In the genomic region with DNA sequence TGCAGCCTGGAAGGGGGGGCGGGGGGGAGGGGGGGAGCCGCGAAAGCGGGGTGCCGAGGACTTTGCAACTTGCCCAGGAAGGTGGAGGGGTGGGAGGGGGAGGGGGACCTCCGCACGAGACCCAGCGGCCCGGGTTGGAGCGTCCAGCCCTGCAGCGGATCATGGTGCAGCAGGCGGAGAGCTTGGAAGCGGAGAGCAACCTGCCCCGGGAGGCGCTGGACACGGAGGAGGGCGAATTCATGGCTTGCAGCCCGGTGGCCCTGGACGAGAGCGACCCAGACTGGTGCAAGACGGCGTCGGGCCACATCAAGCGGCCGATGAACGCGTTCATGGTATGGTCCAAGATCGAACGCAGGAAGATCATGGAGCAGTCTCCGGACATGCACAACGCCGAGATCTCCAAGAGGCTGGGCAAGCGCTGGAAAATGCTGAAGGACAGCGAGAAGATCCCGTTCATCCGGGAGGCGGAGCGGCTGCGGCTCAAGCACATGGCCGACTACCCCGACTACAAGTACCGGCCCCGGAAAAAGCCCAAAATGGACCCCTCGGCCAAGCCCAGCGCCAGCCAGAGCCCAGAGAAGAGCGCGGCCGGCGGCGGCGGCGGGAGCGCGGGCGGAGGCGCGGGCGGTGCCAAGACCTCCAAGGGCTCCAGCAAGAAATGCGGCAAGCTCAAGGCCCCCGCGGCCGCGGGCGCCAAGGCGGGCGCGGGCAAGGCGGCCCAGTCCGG, we compare ENCODE assay signal across 9 cellular contexts. TPM values are rescaled to one million over a fixed set of nuclear protein-coding genes. Genes with fewer than 3 reads are reported as not detected.
DNase-seq lines count a peak whose midpoint lies in the region; ATAC-seq and TF ChIP-seq lines count a peak whose summit lies in the region.
"Had no signal": no experiment of that assay in that cellular context is flagged by ENCODE, and none has a peak within 500 bp of the region (broad histone marks: within the 10 kb centered on the region; RNA-seq: fewer than 3 reads in every experiment).

No MANE protein-coding gene starts in this region.

- WGBS in mesenchymal stem cell, result under 1% methylated on average over 64 of the region's 69 CpGs
- 7 to 15% methylated on average over 22 to 34 of the region's 69 CpGs for WGBS in esophagus squamous epithelium, 2 donors
- 2% methylated on average over 16 to 54 of the region's 69 CpGs for WGBS in thyroid gland, 2 donors

- peak overlapping the region in 1 of 2 experiments; percentile 24 for H3K4ac ChIP-seq in mesenchymal stem cell (ENCODE audit: low read depth in 1 of 2, low read length in 2 of 2)

- H2BK5ac ChIP-seq in mesenchymal stem cell (ENCODE audit: low read depth, low read length, poor library complexity, severe bottlenecking), result no peak overlapping the region

- peaks cover 4% of the 10 kb centered on the region for H3K79me1 ChIP-seq in mesenchymal stem cell (replicated peaks; ENCODE audit: low read length, poor library complexity, severe bottlenecking)

- peak overlapping the region; percentile 56 for H4K8ac ChIP-seq in mesenchymal stem cell (ENCODE audit: low read length)

- H2BK120ac ChIP-seq in mesenchymal stem cell (ENCODE audit: low read depth, low read length), result no peak overlapping the region

- H2BK15ac ChIP-seq in mesenchymal stem cell (ENCODE audit: low read depth, poor library complexity, severe bottlenecking), result peak overlapping the region; percentile 45

- peak overlapping the region; percentile 72 for H2AFZ ChIP-seq in mesenchymal stem cell (ENCODE audit: low read depth, low read length)

- peak overlapping the region in 1 of 2 experiments; percentile 61 for H2BK12ac ChIP-seq in mesenchymal stem cell (ENCODE audit: low read length in 2 of 2)

- no peak overlapping the region for H4K91ac ChIP-seq in mesenchymal stem cell (ENCODE audit: low read length)

- CTCF ChIA-PET in HEK293 (lab: Yijun Ruan, JAX), result interaction anchor here (1.7 kb wide), 1 partner anchor 617 kb away, joined by 3 read pairs; no protein-coding TSS in a partner anchor

- no peak overlapping the region for H2AK5ac ChIP-seq in mesenchymal stem cell (ENCODE audit: low read length, severe bottlenecking)

- H3K4me3 ChIP-seq in AG10803 (ENCODE audit: low read length), result peak overlapping the region; percentile 64
- H3K4me3 ChIP-seq in HEK293 (ENCODE audit: low read depth, low read length), result peak overlapping the region; percentile 68
- H3K4me3 ChIP-seq in astrocyte of the cerebellum (ENCODE audit: low read depth, low read length), result peak overlapping the region; percentile 69
- peak overlapping the region in 1 of 2 experiments; percentile 71 for H3K4me3 ChIP-seq in mesenchymal stem cell (ENCODE audit: insufficient read depth in 1 of 2, low read depth in 1 of 2, low read length in 2 of 2)
- H3K4me3 ChIP-seq in esophagus squamous epithelium, result peak overlapping the region in 2 of 4 donors; percentile 4 to 48
- no peak overlapping the region for H3K4me3 ChIP-seq in thyroid gland (replicated peaks in 1 of 3)

- intact Hi-C loops in esophagus squamous epithelium (cut with DNase I), result no loop called here
- intact Hi-C loops in thyroid gland (cut with DNase I), result no loop called here

- no peak overlapping the region for H3K9ac ChIP-seq in mesenchymal stem cell (ENCODE audit: low read length)

- ATAC-seq in GM21390 (IDR thresholded peaks at IDR 0.05; ENCODE audit: unreplicated experiment), result no peak

- TF ChIP-seq POLR2A in esophagus squamous epithelium (IDR thresholded peaks at IDR 0.05), result no peak
- TF ChIP-seq POLR2A in thyroid gland (IDR thresholded peaks at IDR 0.05), result no peak

- peak overlapping the region in 1 of 2 experiments; percentile 82 for H3K14ac ChIP-seq in mesenchymal stem cell (ENCODE audit: low read length in 2 of 2)

- H3K4me1 ChIP-seq in HEK293 (ENCODE audit: control insufficient read depth, insufficient read depth, low read length) (no peaks in the 10 kb centered on the region), mesenchymal stem cell (ENCODE audit: control insufficient read depth, insufficient read depth, low read depth, low read length) (peaks cover 16% of the 10 kb centered on the region), esophagus squamous epithelium (peaks cover 21 to 54% (median 23%) of the 10 kb centered on the region in 3 donors), thyroid gland (peaks cover 33 to 44% of the 10 kb centered on the region in 2 donors)

- no peak for TF ChIP-seq CTCF in AG10803 (conservative IDR thresholded peaks at IDR 0.05; ENCODE audit: low read length)
- no peak for TF ChIP-seq CTCF in HEK293 (tag by site-specific recombination; IDR thresholded peaks at IDR 0.05)
- no peak for TF ChIP-seq CTCF in astrocyte of the cerebellum (IDR thresholded peaks at IDR 0.05; ENCODE audit: low read depth, low read length, missing control alignments)
- no peak for TF ChIP-seq CTCF in esophagus squamous epithelium (IDR thresholded peaks at IDR 0.05)
- TF ChIP-seq CTCF in thyroid gland (IDR thresholded peaks at IDR 0.05), result no peak

- H3K27ac ChIP-seq in HEK293 (ENCODE audit: extremely low read depth, low read depth, low read length) (peak overlapping the region; percentile 81), mesenchymal stem cell (ENCODE audit: low read length, poor library complexity, severe bottlenecking) (no peak overlapping the region), esophagus squamous epithelium (no peak overlapping the region), thyroid gland (no peak overlapping the region)

- in situ Hi-C loops in astrocyte of the cerebellum (cut with HindIII; ENCODE audit: low sequenced_read_pairs), result no loop called here

- peak; percentile 13 for DNase-seq in AG10803 (ENCODE audit: low read depth)
- no peak for DNase-seq in astrocyte of the cerebellum (ENCODE audit: low read depth)
- peak; percentile 66 for DNase-seq in mesenchymal stem cell
- DNase-seq in esophagus squamous epithelium (lab: John Stamatoyannopoulos, UW), result no peak
- DNase-seq in HCEC 1CT, result no peak
- no peak for DNase-seq in thyroid gland
- DNase-seq: naive B cell had no signal

- H3K9me3 ChIP-seq in HEK293 (ENCODE audit: control insufficient read depth, insufficient read depth, low read depth, low read length) (no peaks in the 10 kb centered on the region), mesenchymal stem cell (ENCODE audit: control insufficient read depth, low read length) (no peaks in the 10 kb centered on the region), esophagus squamous epithelium (no peaks in the 10 kb centered on the region), thyroid gland (no peaks in the 10 kb centered on the region)

- POLR2A ChIA-PET in HEK293 (lab: Yijun Ruan, JAX), result interaction anchor here (0.6 to 1.7 kb wide), 11 partner anchors 11 to 1405 kb away, joined by 3 to 8 read pairs (median 3); no protein-coding TSS in a partner anchor

- peak overlapping the region; percentile 44 to 98 for H3K23ac ChIP-seq in mesenchymal stem cell (ENCODE audit: low read length in 2 of 2)

- peaks cover 0 to 57% of the 10 kb centered on the region in 2 experiments for H3K27me3 ChIP-seq in mesenchymal stem cell (ENCODE audit: control insufficient read depth in 1 of 2, insufficient read depth in 1 of 2, low read length in 2 of 2)
- peaks cover 13 to 97% (median 36%) of the 10 kb centered on the region in 4 donors for H3K27me3 ChIP-seq in esophagus squamous epithelium
- H3K27me3 ChIP-seq in thyroid gland, result peaks cover 50% of the 10 kb centered on the region

- H3K18ac ChIP-seq in mesenchymal stem cell (ENCODE audit: low read depth in 1 of 2, low read length in 2 of 2), result peak overlapping the region; percentile 71 to 85

- H3K36me3 ChIP-seq in HEK293 (ENCODE audit: control insufficient read depth in 2 of 2, insufficient read depth in 1 of 2, low read length in 2 of 2) (0 out of 3 replicates have a peak, but pooled peaks cover 0 to 4% of the 10 kb centered on the region in 2 experiments), mesenchymal stem cell (ENCODE audit: control insufficient read depth in 1 of 2, insufficient read depth in 2 of 2, low read depth in 1 of 2, low read length in 2 of 2) (no peaks in the 10 kb centered on the region), esophagus squamous epithelium (no peaks in the 10 kb centered on the region), thyroid gland (no peaks in the 10 kb centered on the region)

- H3K4me2 ChIP-seq in mesenchymal stem cell (ENCODE audit: low read length, poor library complexity, severe bottlenecking), result peak overlapping the region; percentile 100

TF ChIP-seq in HEK293, 187 proteins besides CTCF, POLR2A, EP300 and RAD21 (continues in another document):
- TF ChIP-seq ZNF302 (tag by site-specific recombination; IDR thresholded peaks at IDR 0.05; ENCODE audit: low read depth) (no peak), YY1 (tag by site-specific recombination; IDR thresholded peaks at IDR 0.05) (no peak), ZNF140 (tag by site-specific recombination; IDR thresholded peaks at IDR 0.05) (no peak), ZNF175 (tag by site-specific recombination; IDR thresholded peaks at IDR 0.05) (no peak), KLF1 (tag by site-specific recombination; IDR thresholded peaks at IDR 0.05) (no peak), ZNF76 (tag by site-specific recombination; IDR thresholded peaks at IDR 0.05; ENCODE audit: borderline replicate concordance, low read depth) (no peak), ZFP69B (tag by site-specific recombination; IDR thresholded peaks at IDR 0.05) (no peak)
- TF ChIP-seq, protein P1, sequence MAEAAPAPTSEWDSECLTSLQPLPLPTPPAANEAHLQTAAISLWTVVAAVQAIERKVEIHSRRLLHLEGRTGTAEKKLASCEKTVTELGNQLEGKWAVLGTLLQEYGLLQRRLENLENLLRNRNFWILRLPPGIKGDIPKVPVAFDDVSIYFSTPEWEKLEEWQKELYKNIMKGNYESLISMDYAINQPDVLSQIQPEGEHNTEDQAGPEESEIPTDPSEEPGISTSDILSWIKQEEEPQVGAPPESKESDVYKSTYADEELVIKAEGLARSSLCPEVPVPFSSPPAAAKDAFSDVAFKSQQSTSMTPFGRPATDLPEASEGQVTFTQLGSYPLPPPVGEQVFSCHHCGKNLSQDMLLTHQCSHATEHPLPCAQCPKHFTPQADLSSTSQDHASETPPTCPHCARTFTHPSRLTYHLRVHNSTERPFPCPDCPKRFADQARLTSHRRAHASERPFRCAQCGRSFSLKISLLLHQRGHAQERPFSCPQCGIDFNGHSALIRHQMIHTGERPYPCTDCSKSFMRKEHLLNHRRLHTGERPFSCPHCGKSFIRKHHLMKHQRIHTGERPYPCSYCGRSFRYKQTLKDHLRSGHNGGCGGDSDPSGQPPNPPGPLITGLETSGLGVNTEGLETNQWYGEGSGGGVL (tag by site-specific recombination; IDR thresholded peaks at IDR 0.05), result no peak

RNA-seq across cellular contexts. Expression of a gene that starts 0.5 kb away (rescaled TPM):
- 4.6 TPM for polyA plus RNA-seq in mesenchymal stem cell (2013, experiment 1 of 2)
- 4.4 TPM for polyA plus RNA-seq in mesenchymal stem cell (2013, experiment 2 of 2)
- total RNA-seq in esophagus squamous epithelium (not detected), thyroid gland (not detected)

Comparison
In these comparisons a context has a peak if more than half of its experiments do, and no peak if none do; other contexts are left out.
1. DNase-seq: peak in AG10803 (single experiment) and mesenchymal stem cell (single experiment); none in astrocyte of the cerebellum (single experiment), esophagus squamous epithelium (single experiment), HCEC 1CT (single experiment) and thyroid gland (0 of 2).
2. H3K4me3 ChIP-seq: peak in AG10803 (single experiment), HEK293 (single experiment) and astrocyte of the cerebellum (single experiment); none in thyroid gland (0 of 3).